ENCODE assay signal across 8 cellular contexts in genomic region chr1:19210772-19211549, GRCh38. TPM values are rescaled to one million over a fixed set of nuclear protein-coding genes. Genes with fewer than 3 reads are reported as not detected.
DNase-seq lines count a peak whose midpoint lies in the region; ATAC-seq and TF ChIP-seq lines count a peak whose summit lies in the region.

No MANE protein-coding gene starts in this region.

- H4K20me1 ChIP-seq in HCT116 (ENCODE audit: insufficient read depth) (no peaks in the 10 kb centered on the region; the same call in 1 of the 2 replicates), smooth muscle cell (ENCODE audit: low read depth) (peaks cover 43% of the 10 kb centered on the region)

- peak overlapping the region; percentile 87 for H3K9ac ChIP-seq in HCT116 (ENCODE audit: low read length)
- peak overlapping the region; percentile 97 for H3K9ac ChIP-seq in smooth muscle cell (ENCODE audit: low read depth)

- H3K4me2 ChIP-seq in HCT116 (ENCODE audit: low read length) (peak overlapping the region; percentile 99), smooth muscle cell (peak overlapping the region; percentile 94)

- peaks cover 21% of the 10 kb centered on the region for H3K36me3 Mint-ChIP-seq in activated CD4-positive, alpha-beta memory T cell treated with anti-CD3 and anti-CD28 coated beads for 36 hours

- H3K4me3 Mint-ChIP-seq in activated CD4-positive, alpha-beta memory T cell treated with anti-CD3 and anti-CD28 coated beads for 36 hours = peak overlapping the region; percentile 94

- no peaks in the 10 kb centered on the region for H3K9me3 Mint-ChIP-seq in activated CD4-positive, alpha-beta memory T cell treated with anti-CD3 and anti-CD28 coated beads for 36 hours

- H3K4me1 ChIP-seq in HCT116 (ENCODE audit: control insufficient read depth in 1 of 2, insufficient read depth in 2 of 2, low read length in 2 of 2) (peaks cover 10 to 33% of the 10 kb centered on the region in 2 experiments), iPS DF 6.9 (ENCODE audit: control insufficient read depth, insufficient read depth, low read length) (no peaks in the 10 kb centered on the region), smooth muscle cell (ENCODE audit: low read depth) (peaks cover 30% of the 10 kb centered on the region)

- peaks cover 60% of the 10 kb centered on the region for H3K4me1 Mint-ChIP-seq in activated CD4-positive, alpha-beta memory T cell treated with anti-CD3 and anti-CD28 coated beads for 36 hours (ENCODE audit: low read depth)

- POLR2A ChIA-PET in BJ (lab: Charles Lee) (no interaction called here), HCT116 (lab: Charles Lee) (interaction anchor here (0.6 kb wide), 1 partner anchor 401 kb away, joined by 4 read pairs; no protein-coding TSS in a partner anchor)
- POLR2A ChIA-PET in activated CD4-positive, alpha-beta memory T cell treated with anti-CD3 and anti-CD28 coated beads for 36 hours (lab: Charles Lee) = interaction anchor here (0.7 to 3.8 kb wide), 6 partner anchors 25 to 284 kb away, joined by 3 to 19 read pairs (median 3); partner anchors contain the start of genes EMC1 and MRTO4

- CTCF ChIA-PET in BJ (lab: Yijun Ruan, JAX) (interaction anchor here (0.7 to 1.1 kb wide), 4 partner anchors 11 to 136 kb away, joined by 3 read pairs; no protein-coding TSS in a partner anchor), HCT116 (lab: Charles Lee) (interaction anchor here (0.6 to 1.8 kb wide), 3 partner anchors 39 to 450 kb away, joined by 3 to 7 read pairs (median 4); no protein-coding TSS in a partner anchor)
- CTCF ChIA-PET in activated CD4-positive, alpha-beta memory T cell treated with anti-CD3 and anti-CD28 coated beads for 36 hours (lab: Charles Lee) = interaction anchor here (0.7 to 1.7 kb wide), 4 partner anchors 11 to 101 kb away, joined by 3 to 6 read pairs (median 4); partner anchors contain the start of genes AKR7A2 and SLC66A1

- intact Hi-C loops in HCT116 (cut with micrococcal nuclease) = no loop called here
- intact Hi-C loops in activated CD4-positive, alpha-beta memory T cell treated with anti-CD3 and anti-CD28 coated beads for 36 hours (cut with micrococcal nuclease) = loop anchor here (1.0 to 5.0 kb wide), 6 partner anchors 25 to 386 kb away; partner anchors contain the start of genes EMC1 and MRTO4

- H3K27me3 Mint-ChIP-seq in activated CD4-positive, alpha-beta memory T cell treated with anti-CD3 and anti-CD28 coated beads for 36 hours = no peaks in the 10 kb centered on the region

- no peaks in the 10 kb centered on the region for H3K9me3 ChIP-seq in HCT116 (ENCODE audit: control insufficient read depth in 1 of 2, insufficient read depth in 1 of 2, low read depth in 1 of 2, low read length in 2 of 2)
- H3K9me3 ChIP-seq in iPS DF 6.9 (ENCODE audit: control insufficient read depth, insufficient read depth, low read length) = no peaks in the 10 kb centered on the region
- no peaks in the 10 kb centered on the region for H3K9me3 ChIP-seq in smooth muscle cell (replicated peaks; ENCODE audit: low read depth)

- H3K27ac ChIP-seq in HCT116 (ENCODE audit: low read depth, low read length) (peak overlapping the region; percentile 80), iPS DF 6.9 (ENCODE audit: low read length) (no peak overlapping the region), smooth muscle cell (ENCODE audit: low read depth) (peak overlapping the region; percentile 86)

- RAD21 ChIA-PET in HCT116 (lab: Charles Lee; ENCODE audit: low non-redundant PET in 1 of 2, low total read pairs in 2 of 2, uncharacterized antibody in 2 of 2, unreplicated experiment in 2 of 2) = no interaction called here

- H3K4me3 ChIP-seq in BJ (ENCODE audit: low read depth, low read length) = peak overlapping the region; percentile 86
- peak overlapping the region; percentile 85 to 86 for H3K4me3 ChIP-seq in HCT116 (replicated peaks in 1 of 2; ENCODE audit: low read depth in 1 of 2, low read length in 2 of 2)
- H3K4me3 ChIP-seq in iPS DF 6.9 (ENCODE audit: low read length) = peak overlapping the region; percentile 77; the same call in 1 of the 2 replicates
- H3K4me3 ChIP-seq in smooth muscle cell = peak overlapping the region; percentile 88

- TF ChIP-seq CTCF in BJ (IDR thresholded peaks at IDR 0.05; ENCODE audit: insufficient read depth, low read depth, low read length) (no peak), HCT116 (IDR thresholded peaks at IDR 0.05 in 2 of 3, conservative IDR thresholded peaks at IDR 0.05 in 1 of 3; ENCODE audit: borderline replicate concordance in 1 of 3, insufficient read depth in 1 of 3, low read depth in 2 of 3, low read length in 2 of 3) (no peak), smooth muscle cell (IDR thresholded peaks at IDR 0.05; ENCODE audit: borderline replicate concordance, insufficient read depth, poor library complexity, severe bottlenecking) (no peak)

- H2AFZ ChIP-seq in HCT116 (ENCODE audit: low read depth, low read length, poor library complexity, severe bottlenecking) (no peak overlapping the region), smooth muscle cell (ENCODE audit: low read depth) (peak overlapping the region; percentile 64)

- no peak for TF ChIP-seq RAD21 in HCT116 (IDR thresholded peaks at IDR 0.05; ENCODE audit: low read depth)

- DNase-seq in BJ (ENCODE audit: low read depth) = no peak
- no peak for DNase-seq in HCT116 (ENCODE audit: low read depth, low spot score)
- DNase-seq in activated CD4-positive, alpha-beta memory T cell treated with anti-CD3 and anti-CD28 coated beads for 36 hours = peak; percentile 12
- no peak for DNase-seq in iPS DF 6.9 (ENCODE audit: low read depth, low spot score)
- DNase-seq in smooth muscle cell (lab: John Stamatoyannopoulos, UW; ENCODE audit: unreplicated experiment) = no peak
- no peak for DNase-seq in activated CD4-positive, CD25-positive, alpha-beta regulatory T cell treated with anti-CD3 and anti-CD28 coated beads, Interleukin-2, amount 50 U/mL, for 72 hours

- H3K36me3 ChIP-seq in BJ (ENCODE audit: control insufficient read depth, insufficient read depth, low read length) (no peaks in the 10 kb centered on the region), HCT116 (ENCODE audit: control insufficient read depth in 1 of 2, insufficient read depth in 2 of 2, low read length in 2 of 2) (peaks cover 8 to 19% of the 10 kb centered on the region in 2 experiments; a peak in 3 of 4 replicates), iPS DF 6.9 (ENCODE audit: control insufficient read depth, insufficient read depth, low read length) (no peaks in the 10 kb centered on the region), smooth muscle cell (ENCODE audit: low read depth) (no peaks in the 10 kb centered on the region)

- no CpG with 5 or more reads among the region's 12 CpGs for WGBS in iPS DF 6.9 (ENCODE audit: insufficient coverage, insufficient read length)
- 22% methylated on average over 12 of the region's 12 CpGs for WGBS in smooth muscle cell (ENCODE audit: low lambda C conversion rate)

- H3K9me2 ChIP-seq in HCT116 (ENCODE audit: insufficient read depth) = no peaks in the 10 kb centered on the region

- H3K27me3 ChIP-seq in BJ (ENCODE audit: control insufficient read depth, insufficient read depth, low read length) (no peaks in the 10 kb centered on the region), HCT116 (ENCODE audit: insufficient read depth, low read length) (no peaks in the 10 kb centered on the region), iPS DF 6.9 (ENCODE audit: control insufficient read depth, insufficient read depth, low read length) (no peaks in the 10 kb centered on the region), smooth muscle cell (ENCODE audit: low read depth) (no peaks in the 10 kb centered on the region)

- H3F3A ChIP-seq in smooth muscle cell (ENCODE audit: low read depth) = no peaks in the 10 kb centered on the region

- peaks cover 96% of the 10 kb centered on the region for H3K79me2 ChIP-seq in HCT116 (ENCODE audit: insufficient read depth, low read length)
- H3K79me2 ChIP-seq in smooth muscle cell (ENCODE audit: low read depth) = peaks cover 81% of the 10 kb centered on the region

- ATAC-seq in HCT116 = no peak
- ATAC-seq in GM18498 (IDR thresholded peaks at IDR 0.05; ENCODE audit: unreplicated experiment) = no peak
- no peak for ATAC-seq in GM21528 (IDR thresholded peaks at IDR 0.05; ENCODE audit: low FRiP score, unreplicated experiment)

- TSS peak; percentile 77 for BruUV-seq in HCT116 (replicated peaks; lab: Mats Ljungman, UMichigan)

- H3K27ac Mint-ChIP-seq in activated CD4-positive, alpha-beta memory T cell treated with anti-CD3 and anti-CD28 coated beads for 36 hours = peak overlapping the region; percentile 96

- no peak for TF ChIP-seq POLR2A in HCT116 (IDR thresholded peaks at IDR 0.05; ENCODE audit: borderline replicate concordance, extremely low read depth, insufficient read depth, insufficient read length)

TF ChIP-seq in HCT116, 20 proteins besides CTCF, POLR2A, EP300 and RAD21:
- no peak for TF ChIP-seq ZNF274 (IDR thresholded peaks at IDR 0.05; ENCODE audit: low read depth, low read length)
- TF ChIP-seq SIN3A (IDR thresholded peaks at IDR 0.05; ENCODE audit: low read depth) = 0 out of 2 replicates have a peak, but pooled peaks have one; percentile 63

RNA-seq across cellular contexts. Expression of gene UBR4, which starts 0.9 kb away (rescaled TPM):
- polyA plus RNA-seq in BJ (2011; rRNA removed) = 56.7 and 80.0 TPM in 2 replicates
- 204 and 277 TPM in 2 replicates for polyA minus RNA-seq in BJ (2011; rRNA and poly(A)+ RNA removed)
- 107 TPM for total RNA-seq in HCT116 (2021; ENCODE audit: unreplicated experiment)
- polyA plus RNA-seq in HCT116 (2012) = 118 and 134 TPM in 2 replicates
- 100 to 1,000 TPM; 104 to 116 TPM for total RNA-seq in activated CD4-positive, alpha-beta memory T cell treated with anti-CD3 and anti-CD28 coated beads for 36 hours
- total RNA-seq in smooth muscle cell = 98.9 and 142 TPM in 2 replicates
- 62.7 and 110 TPM in 2 replicates for polyA plus RNA-seq in smooth muscle cell

RNA-seq across cellular contexts. Expression of gene EMC1, which starts 40.4 kb away (rescaled TPM):
- polyA plus RNA-seq in BJ (2011; rRNA removed) (43.2 and 93.8 TPM in 2 replicates), smooth muscle cell (44.8 and 48.8 TPM in 2 replicates)
- polyA minus RNA-seq in BJ (2011; rRNA and poly(A)+ RNA removed) = 55.3 and 56.4 TPM in 2 replicates
- total RNA-seq in HCT116 (2021; ENCODE audit: unreplicated experiment) (66.6 TPM), smooth muscle cell (40.9 and 54.4 TPM in 2 replicates)
- 58.0 and 62.6 TPM in 2 replicates for polyA plus RNA-seq in HCT116 (2012)
- 10 to 100 TPM; 46.6 to 49.3 TPM for total RNA-seq in activated CD4-positive, alpha-beta memory T cell treated with anti-CD3 and anti-CD28 coated beads for 36 hours

RNA-seq across cellular contexts. Expression of gene MRTO4, which starts 40.6 kb away (rescaled TPM):
- polyA plus RNA-seq in BJ (2011; rRNA removed) = 31.4 and 37.5 TPM in 2 replicates
- 16.0 and 26.2 TPM in 2 replicates for polyA minus RNA-seq in BJ (2011; rRNA and poly(A)+ RNA removed)
- 79.3 TPM for total RNA-seq in HCT116 (2021; ENCODE audit: unreplicated experiment)
- polyA plus RNA-seq in HCT116 (2012) = 42.9 and 48.8 TPM in 2 replicates
- 10 to 100 TPM; 83.0 to 83.8 TPM for total RNA-seq in activated CD4-positive, alpha-beta memory T cell treated with anti-CD3 and anti-CD28 coated beads for 36 hours
- 14.7 and 16.8 TPM in 2 replicates for total RNA-seq in smooth muscle cell
- polyA plus RNA-seq in smooth muscle cell = 25.1 and 29.8 TPM in 2 replicates
